ENCODE assay signal across 9 cellular contexts in the genomic region with DNA sequence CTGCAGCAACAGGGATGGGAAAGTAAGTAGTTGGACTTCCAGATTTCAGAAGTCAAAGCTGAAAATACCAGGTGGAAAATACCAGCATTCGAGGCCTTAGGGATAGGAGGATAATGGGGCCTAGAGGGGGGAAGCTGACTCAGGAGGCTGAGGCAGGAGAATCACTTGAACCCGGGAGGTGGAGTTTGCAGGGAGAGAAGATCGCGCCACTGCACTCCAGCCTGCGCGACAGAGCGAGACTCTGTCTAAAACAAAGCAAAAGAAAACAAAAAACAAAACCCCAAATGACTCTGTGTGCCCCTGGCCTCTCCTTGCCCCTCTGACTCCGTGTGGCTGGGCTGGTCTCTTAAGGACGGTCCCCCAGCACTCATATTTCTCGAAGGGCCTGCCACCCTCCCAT. TPM values are rescaled to one million over a fixed set of nuclear protein-coding genes. Genes with fewer than 3 reads are reported as not detected.
DNase-seq lines count a peak whose midpoint lies in the region; ATAC-seq and TF ChIP-seq lines count a peak whose summit lies in the region.
"Had no signal": no experiment of that assay in that cellular context is flagged by ENCODE, and none has a peak within 500 bp of the region (broad histone marks: within the 10 kb centered on the region; RNA-seq: fewer than 3 reads in every experiment).

No MANE protein-coding gene starts in this region.

- H3K4me3 Mint-ChIP-seq in activated T-cell treated with anti-CD3 and anti-CD28 coated beads, Interleukin-2, amount 50 U/mL, for 24 hours: peak overlapping the region; percentile 96

- H3K4me1 ChIP-seq in iPS DF 6.9 (ENCODE audit: control insufficient read depth, insufficient read depth, low read length): 0 out of 2 replicates have a peak, but pooled peaks cover 3% of the 10 kb centered on the region
- peaks cover 18 to 26% (median 23%) of the 10 kb centered on the region in 3 donors for H3K4me1 ChIP-seq in skeletal muscle tissue (ENCODE audit: control insufficient read depth in 3 of 3, insufficient read depth in 3 of 3, low read length in 3 of 3)
- peaks cover 10% of the 10 kb centered on the region for H3K4me1 ChIP-seq in BE2C

- no peaks in the 10 kb centered on the region for H3K9me3 Mint-ChIP-seq in activated T-cell treated with anti-CD3 and anti-CD28 coated beads, Interleukin-2, amount 50 U/mL, for 24 hours

- H3K36me3 ChIP-seq in iPS DF 6.9 (ENCODE audit: control insufficient read depth, insufficient read depth, low read length) (no peaks in the 10 kb centered on the region), skeletal muscle tissue (ENCODE audit: control insufficient read depth in 3 of 3, insufficient read depth in 3 of 3, low read length in 3 of 3) (no peaks in the 10 kb centered on the region), BE2C (no peaks in the 10 kb centered on the region)

- H3K9ac ChIP-seq in skeletal muscle tissue (ENCODE audit: low read depth in 1 of 3, low read length in 3 of 3): peak overlapping the region; percentile 38 to 72 (median 43)

- no peak for DNase-seq in HL-60 (ENCODE audit: low read depth in 1 of 2, low spot score in 1 of 2)
- DNase-seq in activated T-cell treated with anti-CD3 and anti-CD28 coated beads, Interleukin-2, amount 50 U/mL, for 24 hours: no peak
- DNase-seq in iPS DF 6.9 (ENCODE audit: low read depth, low spot score): no peak
- DNase-seq in stimulated activated CD8-positive, alpha-beta memory T cell treated with anti-CD3 and anti-CD28 coated beads, Interleukin-4, amount 100 ng/mL, for 48 hours: no peak
- no peak for DNase-seq in BE2C
- no peak for DNase-seq in GDM1 (lab: John Stamatoyannopoulos, UW)

- H3K27ac Mint-ChIP-seq in activated T-cell treated with anti-CD3 and anti-CD28 coated beads, Interleukin-2, amount 50 U/mL, for 24 hours: peak overlapping the region; percentile 99

- H3K27ac ChIP-seq in HL-60 (replicated peaks) (no peak overlapping the region), iPS DF 6.9 (ENCODE audit: low read length) (no peak overlapping the region), skeletal muscle tissue (ENCODE audit: low read depth, low read length) (no peak overlapping the region)

- peaks cover 82% of the 10 kb centered on the region for H3K36me3 Mint-ChIP-seq in activated T-cell treated with anti-CD3 and anti-CD28 coated beads, Interleukin-2, amount 50 U/mL, for 24 hours (ENCODE audit: low read depth)

- no peak for ATAC-seq in GM18517 (IDR thresholded peaks at IDR 0.05; ENCODE audit: unreplicated experiment)

- TF ChIP-seq CTCF in HL-60 (IDR thresholded peaks at IDR 0.05; ENCODE audit: insufficient read depth, low read length) (no peak), BE2C (IDR thresholded peaks at IDR 0.05; ENCODE audit: low read depth, low read length) (no peak)

- no peaks in the 10 kb centered on the region for H3K9me3 ChIP-seq in iPS DF 6.9 (ENCODE audit: control insufficient read depth, insufficient read depth, low read length)
- H3K9me3 ChIP-seq in skeletal muscle tissue (ENCODE audit: control insufficient read depth in 3 of 3, low read length in 3 of 3): no peaks in the 10 kb centered on the region
- H3K9me3 ChIP-seq in BE2C: no peaks in the 10 kb centered on the region

- no peaks in the 10 kb centered on the region for H3K27me3 Mint-ChIP-seq in activated T-cell treated with anti-CD3 and anti-CD28 coated beads, Interleukin-2, amount 50 U/mL, for 24 hours

- H3K27me3 ChIP-seq in HL-60 (ENCODE audit: insufficient read depth, poor library complexity, severe bottlenecking) (peaks cover 3% of the 10 kb centered on the region), iPS DF 6.9 (ENCODE audit: control insufficient read depth, insufficient read depth, low read length) (peaks cover 12% of the 10 kb centered on the region; the same call in 1 of the 2 replicates), skeletal muscle tissue (ENCODE audit: control insufficient read depth in 3 of 3, insufficient read depth in 3 of 3, low read length in 3 of 3) (peaks cover 6 to 15% (median 10%) of the 10 kb centered on the region in 3 donors), BE2C (no peaks in the 10 kb centered on the region)

- WGBS in iPS DF 6.9 (ENCODE audit: insufficient coverage, insufficient read length): no CpG with 5 or more reads among the region's 10 CpGs

- H3K4me3 ChIP-seq in HL-60 (replicated peaks; ENCODE audit: insufficient read depth, low read length) (peak overlapping the region; percentile 38; the same call in 1 of the 2 replicates), iPS DF 6.9 (ENCODE audit: low read length) (peak overlapping the region; percentile 35; the same call in 1 of the 2 replicates), skeletal muscle tissue (ENCODE audit: low read length in 3 of 3) (peak overlapping the region; percentile 52 to 72 (median 54)), BE2C (ENCODE audit: low read depth, low read length) (no peak overlapping the region)

- peaks cover 73% of the 10 kb centered on the region for H3K4me1 Mint-ChIP-seq in activated T-cell treated with anti-CD3 and anti-CD28 coated beads, Interleukin-2, amount 50 U/mL, for 24 hours (ENCODE audit: low read depth)

RNA-seq across cellular contexts. Expression of a gene that starts 3.4 kb away (rescaled TPM):
- not detected for total RNA-seq in skeletal muscle tissue
- polyA plus RNA-seq in BE2C (2012; ENCODE audit: insufficient read depth, insufficient read length, low read depth): not detected

RNA-seq across cellular contexts. Expression of a gene that starts 45.6 kb away (rescaled TPM):
- 0.52 TPM for total RNA-seq in skeletal muscle tissue
- 1.6 TPM for polyA plus RNA-seq in BE2C (2012; ENCODE audit: insufficient read depth, insufficient read length, low read depth)
- total RNA-seq: dermis microvascular lymphatic vessel endothelial cell had no signal

RNA-seq across cellular contexts. Expression of a gene that starts 46.0 kb away (rescaled TPM):
- 9.9 TPM for total RNA-seq in skeletal muscle tissue
- 319 TPM for polyA plus RNA-seq in BE2C (2012; ENCODE audit: insufficient read depth, insufficient read length, low read depth)

RNA-seq across cellular contexts. Expression of a gene that starts 47.4 kb away (rescaled TPM):
- 0.52 TPM for total RNA-seq in skeletal muscle tissue
- polyA plus RNA-seq in BE2C (2012; ENCODE audit: insufficient read depth, insufficient read length, low read depth): 67.7 TPM
- total RNA-seq: dermis microvascular lymphatic vessel endothelial cell had no signal
